In the genomic region with DNA sequence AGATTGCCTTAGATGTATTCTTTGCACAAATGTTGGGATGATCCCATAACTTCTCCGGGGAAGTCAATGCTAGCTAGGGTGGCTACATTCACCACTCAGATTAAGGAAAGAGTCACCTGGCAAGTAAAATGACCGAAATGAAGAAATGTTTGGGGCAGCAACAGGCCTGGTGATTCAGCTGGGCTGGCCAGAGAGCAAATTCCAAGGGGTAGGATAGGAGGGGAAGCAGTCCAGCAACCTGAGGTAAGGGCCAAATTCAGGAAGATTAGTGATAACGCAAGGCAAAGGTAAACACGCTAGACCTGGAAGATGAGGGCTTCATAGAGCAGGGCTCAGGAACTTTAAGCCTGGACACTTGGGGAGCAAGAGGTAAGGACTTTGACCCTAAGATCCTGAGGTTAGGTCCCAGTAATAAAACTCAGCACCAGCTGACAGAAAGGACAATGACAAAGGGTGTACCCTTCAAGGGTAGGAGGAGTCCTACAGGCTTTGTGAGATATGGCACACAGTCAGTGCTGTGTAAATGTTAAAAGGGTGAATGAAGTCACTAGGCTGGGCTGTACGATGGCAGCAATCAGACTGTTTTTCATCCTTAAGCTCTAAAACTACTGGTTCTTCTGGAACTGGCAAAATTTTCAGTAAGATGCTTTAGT, we compare ENCODE assay signal across 23 cellular contexts. TPM values are rescaled to one million over a fixed set of nuclear protein-coding genes. Genes with fewer than 3 reads are reported as not detected.
DNase-seq lines count a peak whose midpoint lies in the region; ATAC-seq, FAIRE-seq and TF ChIP-seq lines count a peak whose summit lies in the region.
"Had no signal": no experiment of that assay in that cellular context is flagged by ENCODE, and none has a peak within 500 bp of the region (broad histone marks: within the 10 kb centered on the region; RNA-seq: fewer than 3 reads in every experiment).

No MANE protein-coding gene starts in this region.

- WGBS in A549 (ENCODE audit: missing lambda C conversion rate) = 62% methylated on average over 5 of the region's 5 CpGs
- 77% methylated on average over 5 of the region's 5 CpGs for WGBS in hepatocyte (ENCODE audit: low lambda C conversion rate, missing lambda C conversion rate)
- WGBS in neuronal stem cell (ENCODE audit: extremely low coverage in 2 of 2, insufficient read length in 2 of 2, insufficient replicate concordance in 1 of 2), 2 donors = no CpG with 5 or more reads among the region's 5 CpGs

- H3K4me1 ChIP-seq in A549 = peaks cover 35% of the 10 kb centered on the region
- peaks cover 0 to 28% of the 10 kb centered on the region in 2 experiments; a peak in 2 of 4 replicates for H3K4me1 ChIP-seq in HCT116 (ENCODE audit: control insufficient read depth in 1 of 2, insufficient read depth in 2 of 2, low read length in 2 of 2)
- H3K4me1 ChIP-seq in hepatocyte (ENCODE audit: insufficient read depth) = no peaks in the 10 kb centered on the region
- no peaks in the 10 kb centered on the region for H3K4me1 ChIP-seq in neuronal stem cell (ENCODE audit: control insufficient read depth in 2 of 2, insufficient read depth in 1 of 2, low read depth in 1 of 2, low read length in 2 of 2)

- no peak overlapping the region for H2BK12ac ChIP-seq in neuronal stem cell (ENCODE audit: low read length)

- intact Hi-C loops in HCT116 (cut with micrococcal nuclease) = no loop called here

- no peak overlapping the region for H4K91ac ChIP-seq in neuronal stem cell (ENCODE audit: low read depth, low read length, poor library complexity)

- peaks cover 9% of the 10 kb centered on the region for H3K9me3 Mint-ChIP-seq in activated T-helper 17 cell treated with anti-CD3 and anti-CD28 coated beads, Interleukin-2, amount 50 U/mL, for 72 hours

- no peak overlapping the region for H2BK5ac ChIP-seq in neuronal stem cell (ENCODE audit: low read length)

- H4K20me1 ChIP-seq in HCT116 (ENCODE audit: insufficient read depth) (no peaks in the 10 kb centered on the region), hepatocyte (ENCODE audit: insufficient read depth, poor library complexity, severe bottlenecking) (no peaks in the 10 kb centered on the region)
- H4K20me1 ChIP-seq: BLaER1 treated with 17β-estradiol and CSF1 and Interleukin-3, amounts not matched to agents 10 nM and 100 nM had no signal

- H3K9me3 ChIP-seq in A549 (peaks cover 11% of the 10 kb centered on the region), HCT116 (ENCODE audit: control insufficient read depth in 1 of 2, insufficient read depth in 1 of 2, low read depth in 1 of 2, low read length in 2 of 2) (peaks cover 8 to 17% of the 10 kb centered on the region in 2 experiments; a peak in 2 of 4 replicates), hepatocyte (ENCODE audit: low read depth) (peaks cover 3% of the 10 kb centered on the region), neuronal stem cell (replicated peaks in 1 of 2; ENCODE audit: control insufficient read depth in 2 of 2, insufficient read depth in 1 of 2, low read depth in 1 of 2, low read length in 2 of 2) (peaks cover 9 to 15% of the 10 kb centered on the region in 2 donors)

- H3K9ac ChIP-seq in HCT116 (ENCODE audit: low read length) = no peak overlapping the region
- H3K9ac ChIP-seq in neuronal stem cell (ENCODE audit: low read depth, low read length, poor library complexity) = no peak overlapping the region
- H3K9ac ChIP-seq: BLaER1 treated with 17β-estradiol and CSF1 and Interleukin-3, amounts not matched to agents 10 nM and 100 nM had no signal

- peaks cover 25% of the 10 kb centered on the region for H3K4me1 Mint-ChIP-seq in activated T-helper 17 cell treated with anti-CD3 and anti-CD28 coated beads, Interleukin-2, amount 50 U/mL, for 72 hours
- H3K4me1 Mint-ChIP-seq: H9, mesothelial cell of epicardium, nephron progenitor cell had no signal

- CTCF ChIA-PET in A549 (lab: Yijun Ruan, JAX) (interaction anchor here (1.3 to 4.8 kb wide), 4 partner anchors 10 to 219 kb away, joined by 5 to 27 read pairs (median 7); no protein-coding TSS in a partner anchor), HCT116 (lab: Charles Lee) (no interaction called here)

- H3K14ac ChIP-seq in neuronal stem cell (ENCODE audit: low read length) = no peak overlapping the region

- H3K27ac ChIP-seq in A549 (peak overlapping the region; percentile 36 to 66; a peak in 5 of 6 replicates), HCT116 (ENCODE audit: low read depth, low read length) (no peak overlapping the region), hepatocyte (peak overlapping the region; percentile 82), neuronal stem cell (replicated peaks; ENCODE audit: low read length) (no peak overlapping the region)
- H3K27ac ChIP-seq: BLaER1 treated with 17β-estradiol and CSF1 and Interleukin-3, amounts not matched to agents 10 nM and 100 nM; RWPE1 had no signal

- H3K79me1 ChIP-seq in neuronal stem cell (ENCODE audit: low read depth, low read length) = no peaks in the 10 kb centered on the region

- no peak overlapping the region for H3K4ac ChIP-seq in neuronal stem cell (ENCODE audit: low read length)

- RAD21 ChIA-PET in HCT116 (lab: Charles Lee; ENCODE audit: low non-redundant PET in 1 of 2, low total read pairs in 2 of 2, uncharacterized antibody in 2 of 2, unreplicated experiment in 2 of 2) = no interaction called here

- no peak for TF ChIP-seq RAD21 in A549 (conservative IDR thresholded peaks at IDR 0.05 in 1 of 2, IDR thresholded peaks at IDR 0.05 in 1 of 2)
- TF ChIP-seq RAD21 in HCT116 (IDR thresholded peaks at IDR 0.05; ENCODE audit: low read depth) = no peak

- H2BK120ac ChIP-seq in neuronal stem cell (ENCODE audit: low read depth, low read length) = no peak overlapping the region

- DNase-seq in A549 (ENCODE audit: low read depth in 1 of 2, low spot score in 1 of 2) (no peak), HCT116 (ENCODE audit: low read depth, low spot score) (no peak), hepatocyte (ENCODE audit: low spot score) (peak; percentile 36), neuronal stem cell (ENCODE audit: low spot score) (no peak)
- no peak for DNase-seq in activated CD8-positive, alpha-beta memory T cell treated with anti-CD3 and anti-CD28 coated beads, Interleukin-2, amount 50 U/mL, for 48 hours
- DNase-seq: activated CD4-positive, alpha-beta T cell treated with anti-CD3 and anti-CD28 coated beads for 36 hours; activated T-cell treated with anti-CD3 and anti-CD28 coated beads, Interleukin-2, amount 50 U/mL, for 48 hours; H9; KBM-7; NCI-H187; NCI-H526 treated with DMSO at 0.1 percent for 48 hours; nephron progenitor cell; substantia nigra had no signal

- H3K9me2 ChIP-seq in HCT116 (ENCODE audit: insufficient read depth) (no peaks in the 10 kb centered on the region), hepatocyte (replicated peaks; ENCODE audit: insufficient read depth) (no peaks in the 10 kb centered on the region)

- ATAC-seq in A549 (peak; percentile 36 to 50; a peak in 4 of 6 replicates), HCT116 (no peak), HG03025 (IDR thresholded peaks at IDR 0.05; ENCODE audit: low FRiP score, unreplicated experiment) (no peak), HG02852 (IDR thresholded peaks at IDR 0.05; ENCODE audit: unreplicated experiment) (no peak)
- ATAC-seq in activated T-helper 17 cell treated with anti-CD3 and anti-CD28 coated beads, Interleukin-2, amount 50 U/mL, for 72 hours (replicated peaks) = no peak
- ATAC-seq: sciatic nerve had no signal

- no peaks in the 10 kb centered on the region for H3K27me3 ChIP-seq in HCT116 (ENCODE audit: insufficient read depth, low read length)
- H3K27me3 ChIP-seq in hepatocyte = no peaks in the 10 kb centered on the region
- peaks cover 0 to 9% (median 0%) of the 10 kb centered on the region in 3 experiments for H3K27me3 ChIP-seq in neuronal stem cell (ENCODE audit: control insufficient read depth in 3 of 3, insufficient read depth in 3 of 3, low read depth in 1 of 3, low read length in 3 of 3)
- H3K27me3 ChIP-seq: BLaER1 treated with 17β-estradiol and CSF1 and Interleukin-3, amounts not matched to agents 10 nM and 100 nM had no signal

- no peak for TF ChIP-seq CTCF in A549 (IDR thresholded peaks at IDR 0.05)
- no peak for TF ChIP-seq CTCF in HCT116 (IDR thresholded peaks at IDR 0.05 in 2 of 3, conservative IDR thresholded peaks at IDR 0.05 in 1 of 3; ENCODE audit: borderline replicate concordance in 1 of 3, insufficient read depth in 1 of 3, low read depth in 2 of 3, low read length in 2 of 3)
- no peak for TF ChIP-seq CTCF in hepatocyte (IDR thresholded peaks at IDR 0.05; ENCODE audit: poor library complexity)

- H3K27me3 Mint-ChIP-seq in activated T-helper 17 cell treated with anti-CD3 and anti-CD28 coated beads, Interleukin-2, amount 50 U/mL, for 72 hours = peaks cover 3% of the 10 kb centered on the region
- H3K27me3 Mint-ChIP-seq: activated naive CD8-positive, alpha-beta T cell had no signal

- H3K79me2 ChIP-seq in HCT116 (ENCODE audit: insufficient read depth, low read length) (no peaks in the 10 kb centered on the region), hepatocyte (no peaks in the 10 kb centered on the region)

- no peak overlapping the region for H3K4me3 ChIP-seq in A549
- H3K4me3 ChIP-seq in HCT116 (replicated peaks in 1 of 2; ENCODE audit: low read depth in 1 of 2, low read length in 2 of 2) = no peak overlapping the region
- no peak overlapping the region for H3K4me3 ChIP-seq in hepatocyte
- no peak overlapping the region for H3K4me3 ChIP-seq in neuronal stem cell (ENCODE audit: low read length in 2 of 2)
- H3K4me3 ChIP-seq: BLaER1 treated with 17β-estradiol and CSF1 and Interleukin-3, amounts not matched to agents 10 nM and 100 nM had no signal

- peak overlapping the region; percentile 95 for H3K27ac Mint-ChIP-seq in activated T-helper 17 cell treated with anti-CD3 and anti-CD28 coated beads, Interleukin-2, amount 50 U/mL, for 72 hours
- H3K27ac Mint-ChIP-seq: activated naive CD8-positive, alpha-beta T cell; H9; mesothelial cell of epicardium; nephron progenitor cell had no signal

- H3K23ac ChIP-seq in neuronal stem cell (ENCODE audit: low read depth, low read length, poor library complexity) = no peak overlapping the region

- no peak overlapping the region for H2AK5ac ChIP-seq in neuronal stem cell (ENCODE audit: low read depth, low read length)

- H3K18ac ChIP-seq in neuronal stem cell (ENCODE audit: low read length) = no peak overlapping the region

- no peak for FAIRE-seq in A549 (lab: Jason Lieb, UNC)
- FAIRE-seq: colon, TTC549 had no signal

- H3K36me3 Mint-ChIP-seq in activated T-helper 17 cell treated with anti-CD3 and anti-CD28 coated beads, Interleukin-2, amount 50 U/mL, for 72 hours (ENCODE audit: low read depth) = no peaks in the 10 kb centered on the region

- H3K36me3 ChIP-seq in HCT116 (ENCODE audit: control insufficient read depth in 1 of 2, insufficient read depth in 2 of 2, low read length in 2 of 2) (no peaks in the 10 kb centered on the region), hepatocyte (replicated peaks; ENCODE audit: insufficient read depth, low read depth) (no peaks in the 10 kb centered on the region), neuronal stem cell (replicated peaks in 1 of 2; ENCODE audit: control insufficient read depth in 2 of 2, insufficient read depth in 2 of 2, low read length in 2 of 2) (no peaks in the 10 kb centered on the region)

- H2AFZ ChIP-seq in HCT116 (ENCODE audit: low read depth, low read length, poor library complexity, severe bottlenecking) (no peak overlapping the region), hepatocyte (no peak overlapping the region), neuronal stem cell (ENCODE audit: low read length) (no peak overlapping the region)

- peak overlapping the region; percentile 62 for H3K4me3 Mint-ChIP-seq in activated T-helper 17 cell treated with anti-CD3 and anti-CD28 coated beads, Interleukin-2, amount 50 U/mL, for 72 hours
- H3K4me3 Mint-ChIP-seq: activated CD4-positive, alpha-beta T cell treated with anti-CD3 and anti-CD28 coated beads for 36 hours; activated naive CD8-positive, alpha-beta T cell; H9; mesothelial cell of epicardium; nephron progenitor cell had no signal

- no peak for TF ChIP-seq EP300 in A549 (IDR thresholded peaks at IDR 0.05)

- BruUV-seq in HCT116 (replicated peaks; lab: Mats Ljungman, UMichigan) = no TSS peak

- POLR2A ChIA-PET in A549 (lab: Yijun Ruan, JAX) (no interaction called here), HCT116 (lab: Charles Lee) (interaction anchor here (1.8 kb wide), 1 partner anchor 26 kb away, joined by 4 read pairs; no protein-coding TSS in a partner anchor)

- H3K4me2 ChIP-seq in A549 (peak overlapping the region; percentile 38; the same call in 1 of the 3 replicates), HCT116 (ENCODE audit: low read length) (peak overlapping the region; percentile 24; the same call in 1 of the 2 replicates), hepatocyte (no peak overlapping the region), neuronal stem cell (ENCODE audit: insufficient read depth, low read length, poor library complexity, severe bottlenecking) (no peak overlapping the region)
- H3K4me2 ChIP-seq: BLaER1 treated with 17β-estradiol and CSF1 and Interleukin-3, amounts not matched to agents 10 nM and 100 nM had no signal

- H2BK15ac ChIP-seq in neuronal stem cell (ENCODE audit: low read length) = no peak overlapping the region

- H4K8ac ChIP-seq in neuronal stem cell (ENCODE audit: low read depth, low read length) = no peak overlapping the region

- TF ChIP-seq POLR2A in A549 (IDR thresholded peaks at IDR 0.05; ENCODE audit: low read length) (no peak), HCT116 (IDR thresholded peaks at IDR 0.05; ENCODE audit: borderline replicate concordance, extremely low read depth, insufficient read depth, insufficient read length) (no peak)

RNA-seq across cellular contexts. Expression of a gene that starts 22.7 kb away (rescaled TPM):
- polyA plus RNA-seq in A549 (2011; rRNA removed) (35.4 and 40.2 TPM in 2 replicates), A549 (2017; fragmentation: RNase III; extraction: RNeasy Plus Mini Kit Qiagen cat#74134 plus additional on column Dnase treatment) (27.5 to 30.1 TPM (median 28.1 TPM) in 3 replicates), hepatocyte (14.3 and 19.1 TPM in 2 replicates)
- polyA plus RNA-seq in A549 (2012; cell fraction: cytosol; rRNA removed) = 10.4 and 13.9 TPM in 2 replicates
- polyA plus RNA-seq in A549 (2012; cell fraction: nucleus; rRNA removed) = 7.1 and 9.5 TPM in 2 replicates
- polyA minus RNA-seq in A549 (2011; rRNA and poly(A)+ RNA removed) = 6.4 and 8.9 TPM in 2 replicates
- total RNA-seq in HCT116 (2021; ENCODE audit: unreplicated experiment) (61.7 TPM), hepatocyte (13.6 and 17.4 TPM in 2 replicates)
- polyA plus RNA-seq in HCT116 (2012) = 21.9 and 23.6 TPM in 2 replicates
- 10 to 100 TPM; 35.8 to 40.1 TPM for total RNA-seq in activated T-helper 17 cell treated with anti-CD3 and anti-CD28 coated beads, Interleukin-2, amount 50 U/mL, for 72 hours
- 35.7 TPM for polyA plus RNA-seq in neuronal stem cell (2013, experiment 1 of 2)
- 37.9 TPM for polyA plus RNA-seq in neuronal stem cell (2013, experiment 2 of 2)

Comparison
In these comparisons a context has a peak if more than half of its experiments do, and no peak if none do; other contexts are left out.
1. ATAC-seq: peak in A549 (2 of 2); none in HCT116 (single experiment), activated T-helper 17 cell treated with anti-CD3 and anti-CD28 coated beads, Interleukin-2, amount 50 U/mL, for 72 hours (single experiment), HG03025 (single experiment) and HG02852 (single experiment).
2. H3K27ac ChIP-seq: peak in A549 (2 of 2) and hepatocyte (single experiment); none in HCT116 (single experiment) and neuronal stem cell (single experiment).
3. H3K4me2 ChIP-seq: peak in A549 (single experiment) and HCT116 (single experiment); none in hepatocyte (single experiment) and neuronal stem cell (single experiment).